ENCODE assay signal across 9 cellular contexts in the genomic region with DNA sequence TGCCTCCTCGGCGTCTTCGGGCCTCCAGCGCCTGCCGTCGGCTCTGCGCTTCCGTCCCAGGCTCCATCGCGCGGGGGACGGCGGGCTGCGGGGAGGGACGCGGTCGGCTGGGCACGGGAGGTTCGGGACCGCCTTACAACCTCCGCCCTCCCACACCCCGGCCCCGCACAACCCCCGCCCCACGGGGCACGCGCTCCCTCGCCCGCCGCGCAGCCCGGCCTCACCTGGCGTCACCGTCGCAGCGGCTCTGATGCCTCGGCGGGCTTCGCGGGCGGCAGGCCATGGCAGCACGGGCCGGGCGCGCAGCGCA. TPM values are rescaled to one million over a fixed set of nuclear protein-coding genes. Genes with fewer than 3 reads are reported as not detected.
DNase-seq lines count a peak whose midpoint lies in the region; ATAC-seq and TF ChIP-seq lines count a peak whose summit lies in the region.
"Had no signal": no experiment of that assay in that cellular context is flagged by ENCODE, and none has a peak within 500 bp of the region (broad histone marks: within the 10 kb centered on the region; RNA-seq: fewer than 3 reads in every experiment).

No MANE protein-coding gene starts in this region.

- DNase-seq in activated CD4-positive, alpha-beta T cell treated with anti-CD3 and anti-CD28 coated beads for 36 hours: no peak
- no peak for DNase-seq in activated CD4-positive, alpha-beta T cell treated with anti-CD3 and anti-CD28 coated beads for 48 hours
- DNase-seq in PC-3: peak; percentile 4
- no peak for DNase-seq in epithelial cell of prostate (ENCODE audit: low read depth, low spot score)
- no peak for DNase-seq in dermis blood vessel endothelial cell
- no peak for DNase-seq in SIG-M5 (lab: John Stamatoyannopoulos, UW)

- H3K4me2 ChIP-seq in PC-3 (ENCODE audit: low read length): peak overlapping the region; percentile 86

- H3K36me3 ChIP-seq in PC-3 (ENCODE audit: low read depth, low read length): peaks cover 7% of the 10 kb centered on the region; the same call in 1 of the 2 replicates
- H3K36me3 ChIP-seq in neutrophil: peaks cover 6% of the 10 kb centered on the region

- peaks cover 70% of the 10 kb centered on the region for H3K36me3 Mint-ChIP-seq in activated CD4-positive, alpha-beta T cell treated with anti-CD3 and anti-CD28 coated beads for 36 hours (ENCODE audit: low read depth)

- peaks cover 88% of the 10 kb centered on the region for H3K79me2 ChIP-seq in PC-3 (ENCODE audit: low read length)

- peaks cover 58% of the 10 kb centered on the region for H3K4me1 Mint-ChIP-seq in activated CD4-positive, alpha-beta T cell treated with anti-CD3 and anti-CD28 coated beads for 36 hours

- H3K9ac ChIP-seq in PC-3 (ENCODE audit: low read length): peak overlapping the region; percentile 99

- H3K27me3 Mint-ChIP-seq in activated CD4-positive, alpha-beta T cell treated with anti-CD3 and anti-CD28 coated beads for 36 hours: no peaks in the 10 kb centered on the region
- H3K27me3 Mint-ChIP-seq: activated naive CD8-positive, alpha-beta T cell had no signal

- CTCF ChIA-PET in activated CD4-positive, alpha-beta T cell treated with anti-CD3 and anti-CD28 coated beads for 36 hours (lab: Charles Lee): interaction anchor here (0.9 to 3.8 kb wide), 5 partner anchors 9 to 34 kb away, joined by 3 to 26 read pairs (median 10); no protein-coding TSS in a partner anchor
- CTCF ChIA-PET in PC-3 (lab: Charles Lee): interaction anchor here (1.7 kb wide), 1 partner anchor 19 kb away, joined by 9 read pairs; no protein-coding TSS in a partner anchor

- no peaks in the 10 kb centered on the region for H3K9me3 Mint-ChIP-seq in activated CD4-positive, alpha-beta T cell treated with anti-CD3 and anti-CD28 coated beads for 36 hours (ENCODE audit: low read depth)

- no peaks in the 10 kb centered on the region for H3K9me3 ChIP-seq in PC-3 (ENCODE audit: low read length)
- H3K9me3 ChIP-seq in neutrophil: no peaks in the 10 kb centered on the region

- H3K4me1 ChIP-seq in PC-3 (ENCODE audit: insufficient read depth, low read length) (peaks cover 28% of the 10 kb centered on the region), neutrophil (ENCODE audit: control insufficient read depth in 1 of 2, insufficient read depth in 1 of 2, low read depth in 1 of 2, low read length in 1 of 2) (peaks cover 46 to 49% of the 10 kb centered on the region in 2 experiments)

- intact Hi-C loops in activated CD4-positive, alpha-beta T cell treated with anti-CD3 and anti-CD28 coated beads for 36 hours (cut with DNase I, micrococcal nuclease): loop anchor here (1.0 to 5.0 kb wide), 23 partner anchors 9 to 1362 kb away; partner anchors contain the start of genes FAM53A (in 2 of the 2), LETM1 (in 2 of the 2), NSD2 (in 2 of the 2) and TACC3 (in 2 of the 2)
- intact Hi-C loops in PC-3 (cut with micrococcal nuclease): no loop called here

- H3K27ac ChIP-seq in PC-3 (ENCODE audit: low read length) (no peak overlapping the region), epithelial cell of prostate (peak overlapping the region; percentile 94), neutrophil (peak overlapping the region; percentile 100)

- no peaks in the 10 kb centered on the region for H3K9me2 ChIP-seq in PC-3 (replicated peaks; ENCODE audit: low read length)

- peak overlapping the region; percentile 99 for H3K4me3 Mint-ChIP-seq in activated CD4-positive, alpha-beta T cell treated with anti-CD3 and anti-CD28 coated beads for 36 hours

- H3F3A ChIP-seq in PC-3 (ENCODE audit: low read length, unreplicated experiment): no peaks in the 10 kb centered on the region

- POLR2A ChIA-PET in activated CD4-positive, alpha-beta T cell treated with anti-CD3 and anti-CD28 coated beads for 36 hours (lab: Charles Lee): interaction anchor here (0.6 to 6.2 kb wide), 7 partner anchors 9 to 31 kb away, joined by 3 to 89 read pairs (median 4); partner anchors contain the start of genes FAM53A, TACC3 and TMEM129
- POLR2A ChIA-PET in PC-3 (lab: Charles Lee; ENCODE audit: unreplicated experiment): no interaction called here

- BruUV-seq in PC-3 (replicated peaks; lab: Mats Ljungman, UMichigan): no TSS peak

- TF ChIP-seq CTCF in PC-3 (conservative IDR thresholded peaks at IDR 0.05; ENCODE audit: low read depth, low read length): no peak
- TF ChIP-seq CTCF in neutrophil (IDR thresholded peaks at IDR 0.05): no peak

- no peak overlapping the region for H3K27ac Mint-ChIP-seq in activated CD4-positive, alpha-beta T cell treated with anti-CD3 and anti-CD28 coated beads for 36 hours

- H2AFZ ChIP-seq in PC-3 (ENCODE audit: low read length): peak overlapping the region; percentile 18; the same call in 1 of the 2 replicates

- H3K4me3 ChIP-seq in PC-3 (ENCODE audit: low read length): peak overlapping the region; percentile 96
- H3K4me3 ChIP-seq in neutrophil (ENCODE audit: low read depth in 1 of 2, low read length in 1 of 2): peak overlapping the region; percentile 68 to 89

- H3K27me3 ChIP-seq in PC-3 (ENCODE audit: low read length): no peaks in the 10 kb centered on the region
- H3K27me3 ChIP-seq in neutrophil: no peaks in the 10 kb centered on the region

- ATAC-seq in activated CD4-positive, alpha-beta T cell treated with anti-CD3 and anti-CD28 coated beads for 36 hours: peak; percentile 6
- ATAC-seq in PC-3: peak; percentile 8
- no peak for ATAC-seq in HG03095 (IDR thresholded peaks at IDR 0.05; ENCODE audit: unreplicated experiment)

- H4K20me1 ChIP-seq in PC-3 (ENCODE audit: low read length): peaks cover 27% of the 10 kb centered on the region; the same call in 1 of the 2 replicates

RNA-seq across cellular contexts. Expression of gene SLBP, which starts 0.3 kb away (rescaled TPM):
- total RNA-seq in activated CD4-positive, alpha-beta T cell treated with anti-CD3 and anti-CD28 coated beads for 36 hours: 100 to 1,000 TPM; 113 to 134 TPM
- 98.3 and 109 TPM in 2 replicates for total RNA-seq in PC-3 (2014; rRNA removed)
- total RNA-seq in dermis blood vessel endothelial cell: 61.5 and 62.8 TPM in 2 replicates

RNA-seq across cellular contexts. Expression of gene TMEM129, which starts 9.3 kb away (rescaled TPM):
- 10 to 100 TPM; 13.7 to 14.6 TPM for total RNA-seq in activated CD4-positive, alpha-beta T cell treated with anti-CD3 and anti-CD28 coated beads for 36 hours
- total RNA-seq in PC-3 (2014; rRNA removed): 28.6 and 47.7 TPM in 2 replicates
- 34.7 and 44.8 TPM in 2 replicates for total RNA-seq in dermis blood vessel endothelial cell

RNA-seq across cellular contexts. Expression of gene TACC3, which starts 9.5 kb away (rescaled TPM):
- total RNA-seq in activated CD4-positive, alpha-beta T cell treated with anti-CD3 and anti-CD28 coated beads for 36 hours: 100 to 1,000 TPM; 197 to 206 TPM
- total RNA-seq in PC-3 (2014; rRNA removed) (32.0 and 74.5 TPM in 2 replicates), dermis blood vessel endothelial cell (13.4 and 34.2 TPM in 2 replicates)

RNA-seq across cellular contexts. Expression of gene FAM53A, which starts 27.7 kb away (rescaled TPM):
- total RNA-seq in activated CD4-positive, alpha-beta T cell treated with anti-CD3 and anti-CD28 coated beads for 36 hours: 1 to 10 TPM; 2.0 to 2.5 TPM
- total RNA-seq in PC-3 (2014; rRNA removed) (3.1 and 4.8 TPM in 2 replicates), dermis blood vessel endothelial cell (1.1 and 2.4 TPM in 2 replicates)
